ENCODE assay signal across 1 cellular context in genomic region chr7:21426958-21427860, GRCh38.
TF ChIP-seq lines count a peak whose summit lies in the region.

No MANE protein-coding gene starts in this region.

TF ChIP-seq in HepG2, 621 proteins besides CTCF, POLR2A, EP300 and RAD21 (continued from another document and continues in another):
- TF ChIP-seq ZFP91 (CRISPR knock-in tag; IDR thresholded peaks at IDR 0.05; ENCODE audit: borderline replicate concordance) (peak; percentile 86; the same call in 1 of the 2 replicates), ELF3 (CRISPR knock-in tag; IDR thresholded peaks at IDR 0.05) (peak; percentile 47; the same call in 1 of the 2 replicates), FOXM1 (CRISPR knock-in tag; IDR thresholded peaks at IDR 0.05) (no peak), ZNF383 (CRISPR knock-in tag; IDR thresholded peaks at IDR 0.05; ENCODE audit: borderline replicate concordance) (no peak), SMAD9 (CRISPR knock-in tag; IDR thresholded peaks at IDR 0.05) (no peak), ZNF672 (CRISPR knock-in tag; IDR thresholded peaks at IDR 0.05) (no peak), ZNF7 (CRISPR knock-in tag; IDR thresholded peaks at IDR 0.05) (no peak), KAT2B (IDR thresholded peaks at IDR 0.05; ENCODE audit: borderline replicate concordance, low read depth, low read length) (no peak), GPN1 (CRISPR knock-in tag; IDR thresholded peaks at IDR 0.05; ENCODE audit: borderline replicate concordance) (no peak), PCBP2 (optimal IDR thresholded peaks at IDR 0.05; ENCODE audit: low read depth, low read length, poor library complexity, severe bottlenecking) (no peak), TFE3 (CRISPR knock-in tag; IDR thresholded peaks at IDR 0.05) (0 out of 2 replicates have a peak, but pooled peaks have one; percentile 10), RXRA (CRISPR knock-in tag; IDR thresholded peaks at IDR 0.05) (peak; percentile 29; the same call in 1 of the 2 replicates), NPAS2 (CRISPR knock-in tag; IDR thresholded peaks at IDR 0.05; ENCODE audit: borderline replicate concordance) (no peak), CBFB (CRISPR knock-in tag; IDR thresholded peaks at IDR 0.05) (peak; percentile 46; the same call in 1 of the 2 replicates), ZNF782 (CRISPR knock-in tag; IDR thresholded peaks at IDR 0.05; ENCODE audit: borderline replicate concordance) (no peak), ZNF552 (CRISPR knock-in tag; IDR thresholded peaks at IDR 0.05; ENCODE audit: borderline replicate concordance) (no peak), MTERF4 (CRISPR knock-in tag; IDR thresholded peaks at IDR 0.05) (no peak), MED13 (CRISPR knock-in tag; IDR thresholded peaks at IDR 0.05) (no peak), ZNF282 (IDR thresholded peaks at IDR 0.05; ENCODE audit: partially characterized antibody) (no peak), SMARCE1 (IDR thresholded peaks at IDR 0.05; ENCODE audit: borderline replicate concordance) (no peak), REXO4 (CRISPR knock-in tag; IDR thresholded peaks at IDR 0.05; ENCODE audit: borderline replicate concordance) (no peak), POLR2AphosphoS5 (IDR thresholded peaks at IDR 0.05; ENCODE audit: low read depth, low read length) (peak; percentile 67), ZNF460 (CRISPR knock-in tag; IDR thresholded peaks at IDR 0.05; ENCODE audit: borderline replicate concordance) (no peak), GTF3A (CRISPR knock-in tag; conservative IDR thresholded peaks at IDR 0.05) (0 out of 2 replicates have a peak, but pooled peaks have one; percentile 59), ZNF280D (CRISPR knock-in tag; IDR thresholded peaks at IDR 0.05) (peak; percentile 56; the same call in 1 of the 2 replicates), TGIF2 (CRISPR knock-in tag; IDR thresholded peaks at IDR 0.05) (peak; percentile 85), MLLT10 (CRISPR knock-in tag; IDR thresholded peaks at IDR 0.05) (no peak), ZBTB39 (CRISPR knock-in tag; IDR thresholded peaks at IDR 0.05) (no peak), ZBTB20 (CRISPR knock-in tag; IDR thresholded peaks at IDR 0.05; ENCODE audit: borderline replicate concordance, low read depth) (no peak), U2AF1 (optimal IDR thresholded peaks at IDR 0.05; ENCODE audit: low read depth, low read length) (no peak), NRL (CRISPR knock-in tag; IDR thresholded peaks at IDR 0.05; ENCODE audit: borderline replicate concordance) (no peak), ZNF562 (CRISPR knock-in tag; IDR thresholded peaks at IDR 0.05; ENCODE audit: borderline replicate concordance) (no peak), BCLAF1 (IDR thresholded peaks at IDR 0.05) (no peak), SAP130 (CRISPR knock-in tag; IDR thresholded peaks at IDR 0.05; ENCODE audit: low read depth) (peak; percentile 98)
- TF ChIP-seq, protein P1, sequence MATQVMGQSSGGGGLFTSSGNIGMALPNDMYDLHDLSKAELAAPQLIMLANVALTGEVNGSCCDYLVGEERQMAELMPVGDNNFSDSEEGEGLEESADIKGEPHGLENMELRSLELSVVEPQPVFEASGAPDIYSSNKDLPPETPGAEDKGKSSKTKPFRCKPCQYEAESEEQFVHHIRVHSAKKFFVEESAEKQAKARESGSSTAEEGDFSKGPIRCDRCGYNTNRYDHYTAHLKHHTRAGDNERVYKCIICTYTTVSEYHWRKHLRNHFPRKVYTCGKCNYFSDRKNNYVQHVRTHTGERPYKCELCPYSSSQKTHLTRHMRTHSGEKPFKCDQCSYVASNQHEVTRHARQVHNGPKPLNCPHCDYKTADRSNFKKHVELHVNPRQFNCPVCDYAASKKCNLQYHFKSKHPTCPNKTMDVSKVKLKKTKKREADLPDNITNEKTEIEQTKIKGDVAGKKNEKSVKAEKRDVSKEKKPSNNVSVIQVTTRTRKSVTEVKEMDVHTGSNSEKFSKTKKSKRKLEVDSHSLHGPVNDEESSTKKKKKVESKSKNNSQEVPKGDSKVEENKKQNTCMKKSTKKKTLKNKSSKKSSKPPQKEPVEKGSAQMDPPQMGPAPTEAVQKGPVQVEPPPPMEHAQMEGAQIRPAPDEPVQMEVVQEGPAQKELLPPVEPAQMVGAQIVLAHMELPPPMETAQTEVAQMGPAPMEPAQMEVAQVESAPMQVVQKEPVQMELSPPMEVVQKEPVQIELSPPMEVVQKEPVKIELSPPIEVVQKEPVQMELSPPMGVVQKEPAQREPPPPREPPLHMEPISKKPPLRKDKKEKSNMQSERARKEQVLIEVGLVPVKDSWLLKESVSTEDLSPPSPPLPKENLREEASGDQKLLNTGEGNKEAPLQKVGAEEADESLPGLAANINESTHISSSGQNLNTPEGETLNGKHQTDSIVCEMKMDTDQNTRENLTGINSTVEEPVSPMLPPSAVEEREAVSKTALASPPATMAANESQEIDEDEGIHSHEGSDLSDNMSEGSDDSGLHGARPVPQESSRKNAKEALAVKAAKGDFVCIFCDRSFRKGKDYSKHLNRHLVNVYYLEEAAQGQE (IDR thresholded peaks at IDR 0.05; ENCODE audit: borderline replicate concordance in 1 of 2, low read depth in 1 of 2, low read length in 2 of 2) = no peak; a peak in 1 of 4 replicates
- TF ChIP-seq, protein P2, sequence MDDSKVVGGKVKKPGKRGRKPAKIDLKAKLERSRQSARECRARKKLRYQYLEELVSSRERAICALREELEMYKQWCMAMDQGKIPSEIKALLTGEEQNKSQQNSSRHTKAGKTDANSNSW (CRISPR knock-in tag; IDR thresholded peaks at IDR 0.05; ENCODE audit: borderline replicate concordance) = no peak
- TF ChIP-seq, protein P3, sequence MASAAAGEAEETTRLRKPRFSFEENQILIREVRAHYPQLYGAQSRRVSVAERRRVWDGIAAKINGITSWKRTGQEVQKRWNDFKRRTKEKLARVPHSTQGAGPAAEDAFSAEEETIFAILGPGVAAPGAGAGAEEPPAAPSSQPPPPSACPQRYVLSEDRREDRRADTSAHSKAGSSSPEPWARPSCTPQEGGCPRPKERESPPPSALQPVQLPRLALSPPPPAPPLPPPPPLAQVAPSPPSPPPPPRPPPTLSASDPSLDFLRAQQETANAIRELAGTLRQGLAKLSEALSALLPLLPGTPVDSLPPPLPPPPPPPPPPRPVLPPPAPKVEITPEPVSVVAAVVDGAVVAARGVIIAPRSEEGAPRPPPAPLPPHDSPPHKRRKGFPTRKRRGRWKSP (CRISPR knock-in tag; IDR thresholded peaks at IDR 0.05) = peak; percentile 53; the same call in 1 of the 2 replicates
- TF ChIP-seq, protein P4, sequence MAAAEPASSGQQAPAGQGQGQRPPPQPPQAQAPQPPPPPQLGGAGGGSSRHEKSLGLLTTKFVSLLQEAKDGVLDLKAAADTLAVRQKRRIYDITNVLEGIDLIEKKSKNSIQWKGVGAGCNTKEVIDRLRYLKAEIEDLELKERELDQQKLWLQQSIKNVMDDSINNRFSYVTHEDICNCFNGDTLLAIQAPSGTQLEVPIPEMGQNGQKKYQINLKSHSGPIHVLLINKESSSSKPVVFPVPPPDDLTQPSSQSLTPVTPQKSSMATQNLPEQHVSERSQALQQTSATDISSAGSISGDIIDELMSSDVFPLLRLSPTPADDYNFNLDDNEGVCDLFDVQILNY (CRISPR knock-in tag; conservative IDR thresholded peaks at IDR 0.05) = peak; percentile 71; the same call in 1 of the 2 replicates
- TF ChIP-seq, protein P5, sequence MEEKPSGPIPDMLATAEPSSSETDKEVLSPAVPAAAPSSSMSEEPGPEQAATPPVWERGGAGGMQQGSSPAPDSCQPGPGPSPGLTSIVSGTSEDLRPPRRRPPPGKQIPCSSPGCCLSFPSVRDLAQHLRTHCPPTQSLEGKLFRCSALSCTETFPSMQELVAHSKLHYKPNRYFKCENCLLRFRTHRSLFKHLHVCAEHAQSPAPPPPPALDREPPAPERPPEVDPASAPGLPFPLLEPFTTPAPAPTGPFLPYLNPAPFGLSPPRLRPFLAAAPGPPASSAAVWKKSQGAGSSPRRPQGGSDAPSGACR (CRISPR knock-in tag; IDR thresholded peaks at IDR 0.05) = no peak; the same call in 1 of the 2 replicates
